ENCODE assay signal across 9 cellular contexts in the genomic region with DNA sequence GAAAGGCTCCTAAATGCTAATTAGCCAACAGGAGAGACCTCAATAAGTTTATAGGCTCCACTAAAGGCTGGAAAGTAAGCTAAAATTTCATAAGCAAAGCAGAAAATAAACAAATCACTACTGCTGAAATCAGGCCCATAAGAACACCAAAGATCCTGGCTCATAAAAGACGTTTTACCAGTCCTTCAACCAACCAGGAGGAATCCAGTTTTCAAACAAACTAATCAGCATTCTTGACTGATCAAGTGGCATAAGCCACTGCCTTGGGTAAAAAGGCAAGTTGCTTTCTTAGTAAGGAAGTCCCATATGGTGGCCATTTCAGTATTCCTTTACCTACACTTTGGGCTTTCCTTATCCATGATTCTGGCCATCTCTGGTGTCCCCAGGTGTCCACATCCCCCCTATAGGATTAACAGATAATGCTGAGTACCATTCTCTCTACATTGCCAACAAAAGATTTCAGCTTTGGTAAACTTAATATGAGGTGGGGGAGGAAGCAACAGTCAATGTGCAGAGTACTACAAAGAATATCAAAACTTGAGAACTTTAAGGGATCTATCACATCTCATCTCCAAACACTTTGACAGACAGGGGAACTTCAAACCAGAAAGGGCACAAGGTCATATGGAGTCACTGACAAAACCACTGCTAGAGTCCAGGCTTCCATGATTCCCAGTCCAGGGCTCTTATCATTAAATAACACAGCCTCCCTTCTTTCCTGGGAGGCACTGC. TPM values are rescaled to one million over a fixed set of nuclear protein-coding genes. Genes with fewer than 3 reads are reported as not detected.
DNase-seq lines count a peak whose midpoint lies in the region; ATAC-seq and TF ChIP-seq lines count a peak whose summit lies in the region.
"Had no signal": no experiment of that assay in that cellular context is flagged by ENCODE, and none has a peak within 500 bp of the region (broad histone marks: within the 10 kb centered on the region; RNA-seq: fewer than 3 reads in every experiment).

No MANE protein-coding gene starts in this region.

- ATAC-seq in omental fat pad (ENCODE audit: low FRiP score) = no peak

- no peak overlapping the region for H2BK120ac ChIP-seq in H9 (ENCODE audit: low read depth, low read length, poor library complexity, severe bottlenecking)

- peak overlapping the region; percentile 72 to 88 for H3K4me3 ChIP-seq in foreskin fibroblast (ENCODE audit: low read depth in 1 of 2, low read length in 2 of 2)
- H3K4me3 ChIP-seq in skin epidermis = peak overlapping the region; percentile 62 to 96 (median 91)

- H3K4me3 Mint-ChIP-seq in H9 = peak overlapping the region; percentile 65 to 78
- H3K4me3 Mint-ChIP-seq in activated CD4-positive, alpha-beta memory T cell treated with anti-CD3 and anti-CD28 coated beads for 36 hours = peak overlapping the region; percentile 61

- no peak overlapping the region for H2AK5ac ChIP-seq in H9 (ENCODE audit: insufficient read length, low read length)

- no peaks in the 10 kb centered on the region for H3K9me3 ChIP-seq in H9 (ENCODE audit: control insufficient read depth, low read depth, low read length)
- H3K9me3 ChIP-seq: Peyer's patch had no signal

- POLR2A ChIA-PET in activated CD4-positive, alpha-beta memory T cell treated with anti-CD3 and anti-CD28 coated beads for 36 hours (lab: Charles Lee) = interaction anchor here (0.6 to 1.1 kb wide), 2 partner anchors 13 kb away, joined by 3 to 5 read pairs; no protein-coding TSS in a partner anchor

- H3K56ac ChIP-seq in H9 (ENCODE audit: insufficient read length, low read depth, low read length) = no peak overlapping the region

- no peak overlapping the region for H3K27ac ChIP-seq in H9 (ENCODE audit: insufficient read length, low read depth, low read length)
- peak overlapping the region in 19 of 21 experiments; percentile 30 to 94 (median 88) for H3K27ac ChIP-seq in skin epidermis

- H4K8ac ChIP-seq in H9 (replicated peaks; ENCODE audit: insufficient read length, low read depth, low read length) = no peak overlapping the region

- no peaks in the 10 kb centered on the region; the same call in 1 of the 2 replicates for H3K27me3 Mint-ChIP-seq in H9 (ENCODE audit: low read depth)
- H3K27me3 Mint-ChIP-seq in activated CD4-positive, alpha-beta memory T cell treated with anti-CD3 and anti-CD28 coated beads for 36 hours = no peaks in the 10 kb centered on the region

- no peak overlapping the region for H2BK20ac ChIP-seq in H9 (ENCODE audit: low read depth, low read length, poor library complexity, severe bottlenecking)

- no peaks in the 10 kb centered on the region for H3K9me3 Mint-ChIP-seq in H9
- no peaks in the 10 kb centered on the region for H3K9me3 Mint-ChIP-seq in activated CD4-positive, alpha-beta memory T cell treated with anti-CD3 and anti-CD28 coated beads for 36 hours

- CTCF ChIA-PET in activated CD4-positive, alpha-beta memory T cell treated with anti-CD3 and anti-CD28 coated beads for 36 hours (lab: Charles Lee) = interaction anchor here (0.9 kb wide), 1 partner anchor 11 kb away, joined by 3 read pairs; no protein-coding TSS in a partner anchor

- no peak overlapping the region for H3T11ph ChIP-seq in H9 (ENCODE audit: low read length)

- no peaks in the 10 kb centered on the region for H4K20me1 ChIP-seq in H9 (ENCODE audit: control insufficient read depth, insufficient read depth, insufficient read length)

- TF ChIP-seq CTCF in H9 (conservative IDR thresholded peaks at IDR 0.05) (no peak), foreskin fibroblast (IDR thresholded peaks at IDR 0.05; ENCODE audit: low read depth, low read length) (no peak), omental fat pad (IDR thresholded peaks at IDR 0.05) (no peak)

- H3K4ac ChIP-seq in H9 (ENCODE audit: low read depth, low read length) = no peak overlapping the region

- peaks cover 4 to 9% of the 10 kb centered on the region in 2 experiments; a peak in 3 of 4 replicates for H3K4me1 Mint-ChIP-seq in H9
- H3K4me1 Mint-ChIP-seq in activated CD4-positive, alpha-beta memory T cell treated with anti-CD3 and anti-CD28 coated beads for 36 hours (ENCODE audit: low read depth) = peaks cover 50% of the 10 kb centered on the region

- no peak overlapping the region for H2AFZ ChIP-seq in H9 (ENCODE audit: low read length)

- WGBS in H9 (ENCODE audit: extremely low coverage, insufficient read length, low lambda C conversion rate) = no CpG with 5 or more reads among the region's 1 CpG

- peaks cover 3% of the 10 kb centered on the region; the same call in 1 of the 2 replicates for H3K4me1 ChIP-seq in H9 (ENCODE audit: insufficient read depth, low read length)

- no peak overlapping the region for H3K14ac ChIP-seq in H9 (ENCODE audit: insufficient read depth, low read length)

- H3K27me3 ChIP-seq in H9 (ENCODE audit: insufficient read depth, low read length) = no peaks in the 10 kb centered on the region
- H3K27me3 ChIP-seq: Peyer's patch had no signal

- H4K5ac ChIP-seq in H9 (ENCODE audit: insufficient read length, low read depth, low read length) = no peak overlapping the region

- no peak overlapping the region for H3K9ac ChIP-seq in H9 (ENCODE audit: extremely low read depth, insufficient read length, low read length)

- no peak overlapping the region for H2BK15ac ChIP-seq in H9 (ENCODE audit: low read depth, low read length)

- no peak for DNase-seq in H9
- DNase-seq in activated CD4-positive, alpha-beta memory T cell treated with anti-CD3 and anti-CD28 coated beads for 36 hours = no peak
- DNase-seq in foreskin fibroblast = no peak
- DNase-seq in SKM-1 (lab: John Stamatoyannopoulos, UW; ENCODE audit: unreplicated experiment) = no peak
- DNase-seq in GM03348 (ENCODE audit: low spot score) = no peak
- DNase-seq in omental fat pad (ENCODE audit: low spot score) = no peak
- DNase-seq in islet precursor cell = no peak
- DNase-seq: Peyer's patch had no signal

- H3K27ac Mint-ChIP-seq in H9 = no peak overlapping the region
- no peak overlapping the region for H3K27ac Mint-ChIP-seq in activated CD4-positive, alpha-beta memory T cell treated with anti-CD3 and anti-CD28 coated beads for 36 hours

- H3K23me2 ChIP-seq in H9 (ENCODE audit: insufficient read length, low read depth, low read length, poor library complexity, severe bottlenecking) = no peaks in the 10 kb centered on the region

- H3K18ac ChIP-seq in H9 (ENCODE audit: insufficient read length, low read depth, low read length) = no peak overlapping the region

- H2BK12ac ChIP-seq in H9 (ENCODE audit: insufficient read length, low read depth, low read length) = no peak overlapping the region

- H3K23ac ChIP-seq in H9 (ENCODE audit: insufficient read length, low read depth, low read length) = no peak overlapping the region

- H3K79me1 ChIP-seq in H9 (ENCODE audit: insufficient read depth, low read depth, low read length, poor library complexity, severe bottlenecking) = no peaks in the 10 kb centered on the region

- no peaks in the 10 kb centered on the region for H3K36me3 Mint-ChIP-seq in H9 (ENCODE audit: insufficient read depth in 1 of 3, low read depth in 3 of 3)
- H3K36me3 Mint-ChIP-seq in activated CD4-positive, alpha-beta memory T cell treated with anti-CD3 and anti-CD28 coated beads for 36 hours = no peaks in the 10 kb centered on the region

- H4K91ac ChIP-seq in H9 (ENCODE audit: insufficient read length, low read depth, low read length) = no peak overlapping the region

- H3K4me2 ChIP-seq in H9 (ENCODE audit: insufficient read depth, insufficient read length, low read length) = no peak overlapping the region

- H3K79me2 ChIP-seq in H9 (ENCODE audit: insufficient read depth, low read length) = no peaks in the 10 kb centered on the region

- intact Hi-C loops in activated CD4-positive, alpha-beta memory T cell treated with anti-CD3 and anti-CD28 coated beads for 36 hours (cut with micrococcal nuclease) = loop anchor here (5.0 to 10.0 kb wide), 2 partner anchors 219 to 376 kb away; a partner anchor contains a TSS

- H2BK5ac ChIP-seq in H9 (ENCODE audit: insufficient read length, low read length) = no peak overlapping the region

RNA-seq across cellular contexts. Expression of a gene that starts 1.3 kb away (rescaled TPM):
- total RNA-seq in H9 (2021) (4.6 and 5.1 TPM in 2 replicates), omental fat pad (10 to 100 TPM; 25.9 to 30.3 (median 27.6) TPM)
- total RNA-seq in activated CD4-positive, alpha-beta memory T cell treated with anti-CD3 and anti-CD28 coated beads for 36 hours = 10 to 100 TPM; 11.1 to 12.7 TPM

RNA-seq across cellular contexts. Expression of a gene that starts 1.8 kb away (rescaled TPM):
- 0.31 and 0.68 TPM in 2 replicates for total RNA-seq in H9 (2021)
- under 1 TPM; 0.34 to 0.52 TPM for total RNA-seq in activated CD4-positive, alpha-beta memory T cell treated with anti-CD3 and anti-CD28 coated beads for 36 hours
- total RNA-seq in omental fat pad = 1 to 10 TPM in 3 of 4 donors, under 1 TPM in 1; 0.60 to 4.6 (median 1.9) TPM
